In the genomic region with DNA sequence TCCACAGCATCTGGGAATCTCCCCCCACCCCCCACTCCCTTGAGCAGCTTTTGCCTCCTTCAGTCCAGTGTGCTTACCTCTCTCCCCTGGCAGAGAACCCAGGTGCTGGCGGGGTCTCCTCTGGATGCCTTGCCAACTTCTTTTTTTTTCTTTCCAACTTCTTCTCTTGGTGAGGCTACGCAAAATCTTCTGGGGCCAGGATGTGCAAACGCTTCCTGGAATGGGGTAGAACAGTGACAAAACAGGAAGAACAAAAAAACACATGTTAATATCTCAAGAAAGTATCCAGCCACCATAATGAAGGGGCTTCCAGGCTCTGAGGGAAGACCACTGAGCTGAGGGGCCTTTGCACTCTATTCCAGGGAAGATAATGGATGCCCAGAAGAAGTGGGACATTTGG, we compare ENCODE assay signal across 11 cellular contexts. TPM values are rescaled to one million over a fixed set of nuclear protein-coding genes. Genes with fewer than 3 reads are reported as not detected.
A peak's percentile ranks its signal among the peaks of the same experiment; 100 is the strongest.
DNase-seq lines count a peak whose midpoint lies in the region; ATAC-seq and TF ChIP-seq lines count a peak whose summit lies in the region.
"Had no signal": no experiment of that assay in that cellular context is flagged by ENCODE, and none has a peak within 500 bp of the region (broad histone marks: within the 10 kb centered on the region; RNA-seq: fewer than 3 reads in every experiment).

No MANE protein-coding gene starts in this region.

- H3K36me3 ChIP-seq in effector memory CD4-positive, alpha-beta T cell (ENCODE audit: control insufficient read depth, insufficient read depth, low read length) = no peaks in the 10 kb centered on the region
- H3K36me3 ChIP-seq: thyroid gland had no signal

- H3K4me3 ChIP-seq in HL-60 (replicated peaks; ENCODE audit: insufficient read depth, low read length) (no peak overlapping the region), skin epidermis (peak overlapping the region in 3 of 7 experiments; percentile 15 to 19 (median 18))
- H3K4me3 ChIP-seq in effector memory CD4-positive, alpha-beta T cell (ENCODE audit: insufficient read depth, low read depth, low read length, poor library complexity, severe bottlenecking) = peak overlapping the region; percentile 63
- H3K4me3 ChIP-seq: thyroid gland had no signal

- TF ChIP-seq CTCF in HL-60 (IDR thresholded peaks at IDR 0.05; ENCODE audit: insufficient read depth, low read length) = no peak

- H3K4me1 ChIP-seq in effector memory CD4-positive, alpha-beta T cell (ENCODE audit: control insufficient read depth, insufficient read depth, low read length, poor library complexity, severe bottlenecking) = peaks cover 49% of the 10 kb centered on the region

- no peaks in the 10 kb centered on the region for H3K9me3 ChIP-seq in effector memory CD4-positive, alpha-beta T cell (ENCODE audit: control insufficient read depth, low read length)
- H3K9me3 ChIP-seq: thyroid gland had no signal

- no peak for ATAC-seq in HG02970 (IDR thresholded peaks at IDR 0.05; ENCODE audit: low FRiP score, unreplicated experiment)

- H3K27ac ChIP-seq in HL-60 (replicated peaks) (peak overlapping the region; percentile 63), skin epidermis (peak overlapping the region in 15 of 21 experiments; percentile 18 to 95 (median 80))
- peak overlapping the region; percentile 60 for H3K27ac ChIP-seq in effector memory CD4-positive, alpha-beta T cell (ENCODE audit: insufficient read depth, low read length, poor library complexity, severe bottlenecking)

- no peaks in the 10 kb centered on the region for H3K27me3 ChIP-seq in HL-60 (ENCODE audit: insufficient read depth, poor library complexity, severe bottlenecking)
- H3K27me3 ChIP-seq in effector memory CD4-positive, alpha-beta T cell (replicated peaks; ENCODE audit: control insufficient read depth, insufficient read depth, low read length, poor library complexity, severe bottlenecking) = no peaks in the 10 kb centered on the region
- H3K27me3 ChIP-seq: thyroid gland had no signal

- DNase-seq in HL-60 (ENCODE audit: low read depth in 1 of 2, low spot score in 1 of 2) (peak in 1 of 2 experiments; percentile 79), SKM-1 (lab: John Stamatoyannopoulos, UW; ENCODE audit: unreplicated experiment) (peak; percentile 29), NCI-H524 treated with DMSO at 0.1 percent for 48 hours (lab: John Stamatoyannopoulos, UW) (no peak), G401 (ENCODE audit: low spot score) (no peak)
- DNase-seq in effector memory CD4-positive, alpha-beta T cell = no peak
- DNase-seq: DMS 273 treated with DMSO at 0.1 percent for 48 hours; NCI-H526; stimulated activated CD4-positive, alpha-beta T cell treated with anti-CD3 and anti-CD28 coated beads, Interleukin-4, amount 100 ng/mL, for 24 hours; thyroid gland had no signal

- in situ Hi-C loops in G401 (cut with HindIII; ENCODE audit: low sequenced_read_pairs) = no loop called here

RNA-seq across cellular contexts. Expression of gene DDR1, which starts 53.9 kb away (rescaled TPM):
- 131 and 141 TPM in 2 replicates for total RNA-seq in G401 (2014; rRNA removed; shearing (Covaris generic))
